Comparison of ENCODE assay signal across 23 cellular contexts in genomic region chr2:71620851-71621251, GRCh38.
DNase-seq lines count a peak whose midpoint lies in the region; ATAC-seq and TF ChIP-seq lines count a peak whose summit lies in the region.
"Had no signal": no experiment of that assay in that cellular context is flagged by ENCODE, and none has a peak within 500 bp of the region (broad histone marks: within the 10 kb centered on the region; RNA-seq: fewer than 3 reads in every experiment).

No MANE protein-coding gene starts in this region.

- no peak for TF ChIP-seq POLR2A in testis (IDR thresholded peaks at IDR 0.05)

- intact Hi-C loops in testis (cut with DNase I; ENCODE audit: low total_unique reads) = no loop called here

- no peaks in the 10 kb centered on the region for H3K9me3 ChIP-seq in lung (ENCODE audit: control insufficient read depth in 2 of 2, insufficient read depth in 1 of 2, low read length in 1 of 2)
- H3K9me3 ChIP-seq in testis = no peaks in the 10 kb centered on the region
- H3K9me3 ChIP-seq: BE2C had no signal

- no peak for TF ChIP-seq CTCF in lung (IDR thresholded peaks at IDR 0.05; ENCODE audit: control extremely low read depth, extremely low read depth)
- no peak for TF ChIP-seq CTCF in testis (IDR thresholded peaks at IDR 0.05)

- no peaks in the 10 kb centered on the region for H3K9me3 Mint-ChIP-seq in central memory CD8-positive, alpha-beta T cell
- H3K9me3 Mint-ChIP-seq: activated naive CD8-positive, alpha-beta T cell treated with anti-CD3 and anti-CD28 coated beads, Interleukin-2, amount 10 ng/mL, durations not matched to agents 7 days and 5 days; GM23338; T-helper 1 cell treated with Interleukin-12 subunit alpha and Interleukin-12 subunit beta and Interleukin-4 antibody, amounts not matched to agents 30 μg/mL and 1 μg/mL, for 36 hours had no signal

- H3K27ac Mint-ChIP-seq in central memory CD8-positive, alpha-beta T cell (ENCODE audit: low read depth) = no peak overlapping the region
- H3K27ac Mint-ChIP-seq: activated naive CD8-positive, alpha-beta T cell treated with anti-CD3 and anti-CD28 coated beads, Interleukin-2, amount 10 ng/mL, durations not matched to agents 7 days and 5 days; GM23338; progenitor cell of endocrine pancreas; T-helper 1 cell treated with Interleukin-12 subunit alpha and Interleukin-12 subunit beta and Interleukin-4 antibody, amounts not matched to agents 30 μg/mL and 1 μg/mL, for 36 hours had no signal

- H3K27me3 ChIP-seq in lung (ENCODE audit: control insufficient read depth, insufficient read depth) (no peaks in the 10 kb centered on the region), testis (no peaks in the 10 kb centered on the region)
- H3K27me3 ChIP-seq: BE2C, dorsolateral prefrontal cortex had no signal

- WGBS in lung, 2 donors = 80 to 87% methylated on average over 5 of the region's 5 CpGs
- WGBS in testis, 2 donors = 89 to 90% methylated on average over 5 of the region's 5 CpGs

- no peak overlapping the region for H3K27ac ChIP-seq in lung (ENCODE audit: low read depth in 1 of 2, low read length in 1 of 2)
- no peak overlapping the region for H3K27ac ChIP-seq in testis
- no peak overlapping the region for H3K27ac ChIP-seq in caudate nucleus (ENCODE audit: low read depth, low read length)
- H3K27ac ChIP-seq: dorsolateral prefrontal cortex, RWPE1, SK-N-MC had no signal

- H3K4me1 Mint-ChIP-seq in central memory CD8-positive, alpha-beta T cell = no peaks in the 10 kb centered on the region
- H3K4me1 Mint-ChIP-seq: activated naive CD8-positive, alpha-beta T cell treated with anti-CD3 and anti-CD28 coated beads, Interleukin-2, amount 10 ng/mL, durations not matched to agents 7 days and 5 days; GM23338 had no signal

- no peaks in the 10 kb centered on the region for H3K36me3 Mint-ChIP-seq in central memory CD8-positive, alpha-beta T cell (ENCODE audit: insufficient read depth)
- H3K36me3 Mint-ChIP-seq: activated naive CD8-positive, alpha-beta T cell treated with anti-CD3 and anti-CD28 coated beads, Interleukin-2, amount 10 ng/mL, durations not matched to agents 7 days and 5 days had no signal

- no peak for ATAC-seq in central memory CD8-positive, alpha-beta T cell (replicated peaks; ENCODE audit: extremely low read depth, poor library complexity, severe bottlenecking)
- ATAC-seq in lung (ENCODE audit: insufficient read depth, low FRiP score) = no peak
- ATAC-seq in GM21423 (IDR thresholded peaks at IDR 0.05; ENCODE audit: unreplicated experiment) = no peak
- ATAC-seq: stimulated activated naive CD8-positive, alpha-beta T cell treated with anti-CD3 and anti-CD28 coated beads, Interleukin-15, Interleukin-2, amounts not matched to agents 100 U/mL and 50 U/mL, for 24 hours had no signal

- H3K4me3 Mint-ChIP-seq in central memory CD8-positive, alpha-beta T cell = no peak overlapping the region
- H3K4me3 Mint-ChIP-seq: activated naive CD8-positive, alpha-beta T cell treated with anti-CD3 and anti-CD28 coated beads, Interleukin-2, amount 10 ng/mL, durations not matched to agents 7 days and 5 days; GM23338; T-helper 1 cell treated with Interleukin-12 subunit alpha and Interleukin-12 subunit beta and Interleukin-4 antibody, amounts not matched to agents 30 μg/mL and 1 μg/mL, for 36 hours had no signal

- H3K4me1 ChIP-seq in lung (ENCODE audit: control insufficient read depth in 2 of 2, insufficient read depth in 2 of 2, low read length in 2 of 2) (peaks cover 0 to 8% of the 10 kb centered on the region in 2 donors), testis (peaks cover 9% of the 10 kb centered on the region)
- H3K4me1 ChIP-seq: BE2C had no signal

- H3K36me3 ChIP-seq in lung (ENCODE audit: control insufficient read depth in 2 of 2, insufficient read depth in 2 of 2, low read length in 2 of 2) = no peaks in the 10 kb centered on the region
- no peaks in the 10 kb centered on the region for H3K36me3 ChIP-seq in testis (ENCODE audit: low read depth, missing control alignments)
- H3K36me3 ChIP-seq: BE2C had no signal

- DNase-seq in activated T-cell treated with anti-CD3 and anti-CD28 coated beads, Interleukin-2, amount 50 U/mL, for 48 hours = peak; percentile 9
- no peak for DNase-seq in activated T-cell treated with anti-CD3 and anti-CD28 coated beads, Interleukin-2, amount 50 U/mL, for 1 hour
- peak; percentile 1 to 6 for DNase-seq in central memory CD8-positive, alpha-beta T cell (ENCODE audit: low spot score in 2 of 2)
- peak; percentile 24 for DNase-seq in lung (ENCODE audit: low spot score)
- peak; percentile 7 for DNase-seq in testis
- no peak for DNase-seq in SIG-M5 treated with dmso at 0.1 percent for 504 hours (lab: John Stamatoyannopoulos, UW; ENCODE audit: unreplicated experiment)
- no peak for DNase-seq in caudate nucleus (lab: John Stamatoyannopoulos, UW)
- DNase-seq: activated gamma-delta T cell; activated naive CD8-positive, alpha-beta T cell treated with anti-CD3 and anti-CD28 coated beads, Interleukin-2, amount 10 ng/mL, durations not matched to agents 7 days and 5 days; BE2C; central memory CD4-positive, alpha-beta T cell; mammary epithelial cell; NCI-H1436; NCI-H2107; stimulated activated CD4-positive, alpha-beta T cell treated with anti-CD3 and anti-CD28 coated beads, Interleukin-15, amount 100 ng/mL, for 24 hours; stimulated activated naive CD8-positive, alpha-beta T cell treated with anti-CD3 and anti-CD28 coated beads, Interleukin-15, Interleukin-2, amounts not matched to agents 100 U/mL and 50 U/mL, for 24 hours had no signal

- H3K4me3 ChIP-seq in lung (no peak overlapping the region), testis (no peak overlapping the region)
- H3K4me3 ChIP-seq: dorsolateral prefrontal cortex, GM23338, SK-N-MC had no signal

- H3K27me3 Mint-ChIP-seq in central memory CD8-positive, alpha-beta T cell = no peaks in the 10 kb centered on the region

Comparison
In these comparisons a context has a peak if more than half of its experiments do, and no peak if none do; other contexts are left out.
1. DNase-seq: peak in activated T-cell treated with anti-CD3 and anti-CD28 coated beads, Interleukin-2, amount 50 U/mL, for 48 hours (2 of 2), central memory CD8-positive, alpha-beta T cell (2 of 2), lung (single experiment) and testis (single experiment); none in activated T-cell treated with anti-CD3 and anti-CD28 coated beads, Interleukin-2, amount 50 U/mL, for 1 hour (single experiment), SIG-M5 treated with dmso at 0.1 percent for 504 hours (single experiment) and caudate nucleus (0 of 61).